22 cellular contexts compared by ENCODE assay signal in the genomic region with DNA sequence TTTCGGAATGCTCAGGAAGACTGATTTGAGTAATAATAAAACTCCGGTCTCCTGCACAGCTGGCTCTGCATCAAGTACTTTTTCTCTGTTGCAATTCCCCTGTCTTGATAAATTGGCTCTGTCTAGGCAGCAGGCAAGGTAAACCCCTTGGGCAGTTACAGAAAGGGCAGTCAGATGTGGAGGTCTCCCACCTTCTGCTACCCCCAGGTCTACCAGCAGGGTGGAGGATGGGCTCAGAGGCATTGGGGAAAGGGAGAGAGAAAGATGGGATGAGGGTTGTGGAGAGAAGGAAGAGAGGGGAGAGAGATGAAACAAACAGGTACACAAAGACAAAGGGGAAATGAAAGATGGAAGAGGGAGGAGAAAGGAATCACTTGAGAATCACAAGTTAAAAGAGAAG.
"Had no signal": no experiment of that assay in that cellular context is flagged by ENCODE, and none has a peak within 500 bp of the region (broad histone marks: within the 10 kb centered on the region; RNA-seq: fewer than 3 reads in every experiment).

No MANE protein-coding gene starts in this region.

- H3K4me3 Mint-ChIP-seq: IgD-negative memory B cell, T-cell had no signal

- DNase-seq: Kasumi-1, NCI-H1092, NCI-H1105 treated with DMSO at 0.1 percent for 48 hours, NCI-H1417 treated with DMSO at 0.1 percent for 48 hours, NCI-H146, NCI-H1694 treated with DMSO at 0.1 percent for 48 hours, NCI-H1930, NCI-H2081, NCI-H2107, NCI-H2227 treated with DMSO at 0.1 percent for 48 hours, NCI-H524, NCI-H526 treated with DMSO at 0.1 percent for 48 hours, NCI-H748 treated with DMSO at 0.1 percent for 48 hours, SHP77, SK-N-SH, SW 1271, T-cell had no signal

- H3K4me3 ChIP-seq: K562 had no signal

- H3K4me1 Mint-ChIP-seq: T-cell had no signal

- ATAC-seq: K562, T-cell had no signal

- H3K36me3 Mint-ChIP-seq: IgD-negative memory B cell, T-cell had no signal

- H3K4me2 ChIP-seq: KMS-11, SK-N-SH had no signal

- H3K9ac ChIP-seq: KMS-11, SK-N-SH had no signal

- H3K9me3 ChIP-seq: SK-N-SH had no signal

- H3K27ac ChIP-seq: HL-60, KMS-11, RWPE1 had no signal

- H3K27ac Mint-ChIP-seq: IgD-negative memory B cell, T-cell had no signal
